ENCODE assay signal across 22 cellular contexts in the genomic region with DNA sequence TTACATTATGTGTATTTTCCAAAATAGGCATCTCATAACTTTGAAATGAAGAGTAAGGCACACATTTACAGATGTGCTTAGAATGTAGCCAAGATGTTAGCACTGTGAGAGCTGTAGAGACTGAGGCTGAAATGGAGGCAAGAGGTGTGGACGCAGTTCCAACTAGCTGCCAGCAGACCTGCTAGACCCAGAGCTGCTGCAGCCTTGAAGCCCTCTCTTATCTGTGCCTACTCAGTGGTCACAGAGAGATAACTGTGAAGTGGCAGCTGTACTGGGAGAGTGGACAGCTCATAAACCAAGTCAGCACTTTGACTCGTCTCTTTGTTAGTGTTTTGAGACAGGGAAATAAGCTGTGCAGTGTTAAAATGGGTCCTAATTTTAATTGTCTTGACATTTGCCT.
A peak's percentile ranks its signal among the peaks of the same experiment; 100 is the strongest.
DNase-seq lines count a peak whose midpoint lies in the region; ATAC-seq, FAIRE-seq and TF ChIP-seq lines count a peak whose summit lies in the region.
"Had no signal": no experiment of that assay in that cellular context is flagged by ENCODE, and none has a peak within 500 bp of the region (broad histone marks: within the 10 kb centered on the region; RNA-seq: fewer than 3 reads in every experiment).

No MANE protein-coding gene starts in this region.

- H3K9me3 ChIP-seq in endothelial cell of umbilical vein (replicated peaks; ENCODE audit: control insufficient read depth, insufficient read depth, low read length) (no peaks in the 10 kb centered on the region), stomach (no peaks in the 10 kb centered on the region)
- H3K9me3 ChIP-seq: BLaER1 had no signal

- H3K27me3 Mint-ChIP-seq in nephron progenitor cell (ENCODE audit: low read depth, poor library complexity) = no peaks in the 10 kb centered on the region

- H3K4me3 Mint-ChIP-seq in nephron progenitor cell = no peak overlapping the region
- H3K4me3 Mint-ChIP-seq: CD8-positive, alpha-beta T cell; HFFc6 had no signal

- no peaks in the 10 kb centered on the region for H4K20me1 ChIP-seq in endothelial cell of umbilical vein (replicated peaks; ENCODE audit: control insufficient read depth, extremely low read depth, insufficient read depth, low read length)
- H4K20me1 ChIP-seq: BLaER1 had no signal

- no TSS peak for BruUV-seq in endothelial cell of umbilical vein (replicated peaks; lab: Mats Ljungman, UMichigan)

- dilution Hi-C loops in endothelial cell of umbilical vein (cut with MboI; ENCODE audit: extremely low pct_ligation_motif_present, low sequenced_read_pairs) = no loop called here

- H3K9ac ChIP-seq in endothelial cell of umbilical vein (replicated peaks; ENCODE audit: extremely low read depth, insufficient read depth, low read length) = no peak overlapping the region
- H3K9ac ChIP-seq: BLaER1, GM23248, KMS-11 had no signal

- H2AFZ ChIP-seq in endothelial cell of umbilical vein (ENCODE audit: low read depth, low read length) = peak overlapping the region; percentile 44
- H2AFZ ChIP-seq: GM23248 had no signal

- H3K4me1 Mint-ChIP-seq in nephron progenitor cell = no peaks in the 10 kb centered on the region

- ATAC-seq in left cardiac atrium (peak; percentile 63 to 81), left ventricle myocardium superior (no peak), GM18502 (IDR thresholded peaks at IDR 0.05; ENCODE audit: poor library complexity, unreplicated experiment) (no peak), HG03342 (IDR thresholded peaks at IDR 0.05; ENCODE audit: unreplicated experiment) (no peak)
- ATAC-seq: CD8-positive, alpha-beta T cell; Panc1 had no signal

- no peaks in the 10 kb centered on the region for H3K9me1 ChIP-seq in endothelial cell of umbilical vein (replicated peaks; ENCODE audit: control insufficient read depth, extremely low read depth, insufficient read depth, low read length)

- DNase-seq in left cardiac atrium = no peak
- no peak for DNase-seq in left ventricle myocardium superior
- no peak for DNase-seq in endothelial cell of umbilical vein (ENCODE audit: low read depth, low spot score)
- peak; percentile 4 for DNase-seq in nephron progenitor cell
- no peak for DNase-seq in HUDEP-2 (lab: John Stamatoyannopoulos, UW; ENCODE audit: unreplicated experiment in 76 of 76)
- DNase-seq in stomach = no peak
- DNase-seq: CD8-positive, alpha-beta T cell; DND-41; GDM1; GM23248; HFFc6; NCI-H1048; NCI-H2081 treated with DMSO at 0.1 percent for 48 hours; NCI-H2227 treated with DMSO at 0.1 percent for 48 hours; NCI-H524 had no signal

- H3K79me2 ChIP-seq in endothelial cell of umbilical vein (ENCODE audit: control insufficient read depth, insufficient read depth, low read length) = no peaks in the 10 kb centered on the region

- TF ChIP-seq CTCF in endothelial cell of umbilical vein (IDR thresholded peaks at IDR 0.05; ENCODE audit: extremely low read depth in 1 of 2, insufficient read depth in 1 of 2, low read depth in 1 of 2, low read length in 2 of 2) = no peak
- TF ChIP-seq CTCF in nephron progenitor cell (IDR thresholded peaks at IDR 0.05) = no peak
- no peak for TF ChIP-seq CTCF in stomach (IDR thresholded peaks at IDR 0.05)

- H3K9me3 Mint-ChIP-seq in nephron progenitor cell = no peaks in the 10 kb centered on the region

- no peak overlapping the region for H3K4me2 ChIP-seq in endothelial cell of umbilical vein (ENCODE audit: insufficient read depth, low read length)
- H3K4me2 ChIP-seq: BLaER1, KMS-11 had no signal

- no peak for FAIRE-seq in endothelial cell of umbilical vein (lab: Jason Lieb, UNC)
- FAIRE-seq: D721Med, GM12891 had no signal

- 30 to 59% (median 31%) methylated on average over 2 of the region's 2 CpGs for WGBS in stomach, 5 donors

- H3K4me3 ChIP-seq in endothelial cell of umbilical vein (replicated peaks in 1 of 3; ENCODE audit: insufficient read depth in 1 of 3, low read depth in 1 of 3, low read length in 3 of 3) (no peak overlapping the region), stomach (no peak overlapping the region)
- H3K4me3 ChIP-seq: BLaER1, GM23248 had no signal

- TF ChIP-seq EP300 in stomach (IDR thresholded peaks at IDR 0.05) = no peak

- H3K27ac Mint-ChIP-seq in nephron progenitor cell = no peak overlapping the region
- H3K27ac Mint-ChIP-seq: CD8-positive, alpha-beta T cell; HFFc6 had no signal

- H3K36me3 ChIP-seq in endothelial cell of umbilical vein (ENCODE audit: control insufficient read depth in 2 of 2, extremely low read depth in 1 of 2, insufficient read depth in 2 of 2, low read length in 2 of 2) (no peaks in the 10 kb centered on the region), stomach (no peaks in the 10 kb centered on the region)
- H3K36me3 ChIP-seq: BLaER1 had no signal

- H3K27ac ChIP-seq in endothelial cell of umbilical vein (ENCODE audit: insufficient read depth, low read depth, low read length) = no peak overlapping the region
- no peak overlapping the region for H3K27ac ChIP-seq in stomach
- H3K27ac ChIP-seq: BLaER1, GM23248, KMS-11 had no signal

- CTCF ChIA-PET in endothelial cell of umbilical vein (lab: Charles Lee) = interaction anchor here (0.9 kb wide), 1 partner anchor 13 kb away, joined by 3 read pairs; no protein-coding TSS in a partner anchor

- no peaks in the 10 kb centered on the region for H3K36me3 Mint-ChIP-seq in nephron progenitor cell (ENCODE audit: low read depth)
- H3K36me3 Mint-ChIP-seq: CD8-positive, alpha-beta T cell had no signal

- H3K4me1 ChIP-seq in endothelial cell of umbilical vein (ENCODE audit: control insufficient read depth, extremely low read depth, insufficient read depth, low read length) (no peaks in the 10 kb centered on the region), stomach (no peaks in the 10 kb centered on the region)
- H3K4me1 ChIP-seq: BLaER1 had no signal

- H3K27me3 ChIP-seq in endothelial cell of umbilical vein (ENCODE audit: control insufficient read depth in 2 of 2, insufficient read depth in 2 of 2, low read length in 2 of 2) (no peaks in the 10 kb centered on the region), stomach (no peaks in the 10 kb centered on the region)
- H3K27me3 ChIP-seq: BLaER1 had no signal

- intact Hi-C loops in left cardiac atrium (cut with DNase I) (no loop called here), left ventricle myocardium superior (cut with micrococcal nuclease) (no loop called here), endothelial cell of umbilical vein (cut with micrococcal nuclease) (no loop called here), stomach (cut with DNase I; ENCODE audit: low total_unique reads) (no loop called here)

- POLR2A ChIA-PET in endothelial cell of umbilical vein (lab: Charles Lee) = no interaction called here

- TF ChIP-seq POLR2A in endothelial cell of umbilical vein (IDR thresholded peaks at IDR 0.05; ENCODE audit: low read depth, low read length) = no peak
- no peak for TF ChIP-seq POLR2A in stomach (IDR thresholded peaks at IDR 0.05)

TF ChIP-seq in endothelial cell of umbilical vein, 7 proteins besides CTCF, POLR2A, EP300 and RAD21:
- TF ChIP-seq FOS (IDR thresholded peaks at IDR 0.05; ENCODE audit: borderline replicate concordance, insufficient read depth, low read length) (no peak), GATA2 (IDR thresholded peaks at IDR 0.05; ENCODE audit: insufficient read depth, insufficient read length, low read depth, low read length) (no peak), EZH2 (IDR thresholded peaks at IDR 0.05; ENCODE audit: borderline replicate concordance, low read depth, low read length, severe bottlenecking) (no peak), JUN (IDR thresholded peaks at IDR 0.05; ENCODE audit: borderline replicate concordance, insufficient read depth, insufficient read length, low read depth) (no peak), MYC (IDR thresholded peaks at IDR 0.05; ENCODE audit: low read depth, low read length) (no peak), POLR2AphosphoS5 (IDR thresholded peaks at IDR 0.05; ENCODE audit: insufficient read depth, low read depth, low read length) (no peak)
- TF ChIP-seq, protein P1, sequence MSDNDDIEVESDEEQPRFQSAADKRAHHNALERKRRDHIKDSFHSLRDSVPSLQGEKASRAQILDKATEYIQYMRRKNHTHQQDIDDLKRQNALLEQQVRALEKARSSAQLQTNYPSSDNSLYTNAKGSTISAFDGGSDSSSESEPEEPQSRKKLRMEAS (IDR thresholded peaks at IDR 0.05; ENCODE audit: insufficient read depth, insufficient read length) = no peak

Comparison
In these comparisons a context has a peak if more than half of its experiments do, and no peak if none do; other contexts are left out.
1. ATAC-seq: peak in left cardiac atrium (2 of 2); none in left ventricle myocardium superior (single experiment), GM18502 (single experiment) and HG03342 (single experiment).